ENCODE assay signal across 24 cellular contexts in the genomic region with DNA sequence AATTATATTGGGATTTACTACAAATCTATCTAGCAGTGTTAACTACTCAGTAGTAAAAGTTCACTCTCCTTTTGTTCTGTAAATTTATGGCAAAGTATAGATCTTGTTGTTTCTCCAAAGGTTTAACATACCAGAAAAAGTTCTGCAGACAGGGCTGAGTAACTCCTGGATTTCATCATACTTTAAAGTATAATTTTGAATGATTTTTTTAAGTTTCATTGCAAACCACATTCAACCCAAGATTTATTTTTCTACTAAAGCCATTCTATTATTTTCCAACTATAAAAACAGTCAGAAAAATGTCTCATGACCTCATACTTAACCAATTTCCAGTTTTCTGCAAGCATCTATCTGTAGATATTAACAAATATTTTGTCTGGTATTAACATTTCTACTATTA.
"Had no signal": no experiment of that assay in that cellular context is flagged by ENCODE, and none has a peak within 500 bp of the region (broad histone marks: within the 10 kb centered on the region; RNA-seq: fewer than 3 reads in every experiment).

No MANE protein-coding gene starts in this region.

- H3K4me1 Mint-ChIP-seq: activated CD4-positive, alpha-beta T cell treated with anti-CD3 and anti-CD28 coated beads, Interleukin-2, amount 10 ng/mL, durations not matched to agents 7 days and 5 days; activated CD8-positive, alpha-beta memory T cell treated with anti-CD3 and anti-CD28 coated beads, Interleukin-2, amount 10 ng/mL, durations not matched to agents 7 days and 5 days; activated naive CD8-positive, alpha-beta T cell treated with anti-CD3 and anti-CD28 coated beads, Interleukin-2, amount 50 U/mL, for 24 hours; immature natural killer cell; naive thymus-derived CD8-positive, alpha-beta T cell; stimulated activated effector memory CD8-positive, alpha-beta T cell treated with anti-CD3 and anti-CD28 coated beads, Interleukin-12 subunit alpha, Interleukin-12 subunit beta, amount 100 ng/mL, for 72 hours had no signal

- H3K36me3 Mint-ChIP-seq: activated CD8-positive, alpha-beta memory T cell treated with anti-CD3 and anti-CD28 coated beads, Interleukin-2, amount 10 ng/mL, durations not matched to agents 7 days and 5 days; immature natural killer cell; naive thymus-derived CD8-positive, alpha-beta T cell; stimulated activated effector memory CD8-positive, alpha-beta T cell treated with anti-CD3 and anti-CD28 coated beads, Interleukin-12 subunit alpha, Interleukin-12 subunit beta, amount 100 ng/mL, for 72 hours had no signal

- H3K4me3 ChIP-seq: dorsolateral prefrontal cortex, esophagus muscularis mucosa, left ventricle myocardium inferior, pancreas, psoas muscle, right atrium auricular region, skin epidermis, stomach, transverse colon had no signal

- H3K27ac Mint-ChIP-seq: activated CD4-positive, alpha-beta T cell treated with anti-CD3 and anti-CD28 coated beads, Interleukin-2, amount 10 ng/mL, durations not matched to agents 7 days and 5 days; activated CD8-positive, alpha-beta memory T cell treated with anti-CD3 and anti-CD28 coated beads, Interleukin-2, amount 10 ng/mL, durations not matched to agents 7 days and 5 days; activated CD8-positive, alpha-beta T cell treated with anti-CD3 and anti-CD28 coated beads for 36 hours; activated naive CD8-positive, alpha-beta T cell treated with anti-CD3 and anti-CD28 coated beads, Interleukin-2, amount 50 U/mL, for 24 hours; immature natural killer cell; naive thymus-derived CD8-positive, alpha-beta T cell; stimulated activated effector memory CD8-positive, alpha-beta T cell treated with anti-CD3 and anti-CD28 coated beads, Interleukin-12 subunit alpha, Interleukin-12 subunit beta, amount 100 ng/mL, for 72 hours had no signal

- H3K27me3 Mint-ChIP-seq: activated CD4-positive, alpha-beta T cell treated with anti-CD3 and anti-CD28 coated beads, Interleukin-2, amount 10 ng/mL, durations not matched to agents 7 days and 5 days; activated CD8-positive, alpha-beta memory T cell treated with anti-CD3 and anti-CD28 coated beads, Interleukin-2, amount 10 ng/mL, durations not matched to agents 7 days and 5 days; activated CD8-positive, alpha-beta T cell treated with anti-CD3 and anti-CD28 coated beads for 36 hours; activated naive CD8-positive, alpha-beta T cell treated with anti-CD3 and anti-CD28 coated beads, Interleukin-2, amount 50 U/mL, for 24 hours had no signal

- H3K4me3 Mint-ChIP-seq: activated CD4-positive, alpha-beta T cell treated with anti-CD3 and anti-CD28 coated beads, Interleukin-2, amount 10 ng/mL, durations not matched to agents 7 days and 5 days; activated CD8-positive, alpha-beta memory T cell treated with anti-CD3 and anti-CD28 coated beads, Interleukin-2, amount 10 ng/mL, durations not matched to agents 7 days and 5 days; activated CD8-positive, alpha-beta T cell treated with anti-CD3 and anti-CD28 coated beads for 36 hours; activated naive CD8-positive, alpha-beta T cell treated with anti-CD3 and anti-CD28 coated beads, Interleukin-2, amount 50 U/mL, for 24 hours; immature natural killer cell; naive thymus-derived CD8-positive, alpha-beta T cell; stimulated activated effector memory CD8-positive, alpha-beta T cell treated with anti-CD3 and anti-CD28 coated beads, Interleukin-12 subunit alpha, Interleukin-12 subunit beta, amount 100 ng/mL, for 72 hours had no signal

- DNase-seq: activated CD4-positive, alpha-beta T cell treated with anti-CD3 and anti-CD28 coated beads, Interleukin-2, amount 10 ng/mL, durations not matched to agents 7 days and 5 days; activated CD8-positive, alpha-beta memory T cell treated with anti-CD3 and anti-CD28 coated beads, Interleukin-2, amount 10 ng/mL, durations not matched to agents 7 days and 5 days; activated CD8-positive, alpha-beta T cell treated with anti-CD3 and anti-CD28 coated beads for 36 hours; activated gamma-delta T cell; activated naive CD4-positive, alpha-beta T cell treated with anti-CD3 and anti-CD28 coated beads, Interleukin-2, amount 50 U/mL, for 16 hours; activated naive CD8-positive, alpha-beta T cell treated with anti-CD3 and anti-CD28 coated beads, Interleukin-2, amount 50 U/mL, for 24 hours; activated T-cell treated with anti-CD3 and anti-CD28 coated beads for 4 hours; aorta; central memory CD4-positive, alpha-beta T cell; foreskin keratinocyte; immature natural killer cell; left ventricle myocardium inferior; naive thymus-derived CD8-positive, alpha-beta T cell; pancreas; psoas muscle; stimulated activated CD4-positive, alpha-beta T cell treated with anti-CD3 and anti-CD28 coated beads, Interleukin-2, amount 100 ng/mL, for 24 hours; stomach; transverse colon had no signal

- H3K9me3 Mint-ChIP-seq: activated CD4-positive, alpha-beta T cell treated with anti-CD3 and anti-CD28 coated beads, Interleukin-2, amount 10 ng/mL, durations not matched to agents 7 days and 5 days; activated CD8-positive, alpha-beta T cell treated with anti-CD3 and anti-CD28 coated beads for 36 hours had no signal

- ATAC-seq: activated CD4-positive, CD25-positive, alpha-beta regulatory T cell treated with anti-CD3 and anti-CD28 coated beads, Interleukin-2, amount 50 U/mL, for 24 hours; activated CD8-positive, alpha-beta memory T cell treated with anti-CD3 and anti-CD28 coated beads, Interleukin-2, amount 10 ng/mL, durations not matched to agents 7 days and 5 days; activated CD8-positive, alpha-beta T cell treated with anti-CD3 and anti-CD28 coated beads for 36 hours; activated naive CD8-positive, alpha-beta T cell treated with anti-CD3 and anti-CD28 coated beads, Interleukin-2, amount 50 U/mL, for 24 hours; foreskin keratinocyte; naive thymus-derived CD8-positive, alpha-beta T cell; stimulated activated effector memory CD8-positive, alpha-beta T cell treated with anti-CD3 and anti-CD28 coated beads, Interleukin-12 subunit alpha, Interleukin-12 subunit beta, amount 100 ng/mL, for 72 hours had no signal
